1 cellular context compared by ENCODE assay signal in the genomic region with DNA sequence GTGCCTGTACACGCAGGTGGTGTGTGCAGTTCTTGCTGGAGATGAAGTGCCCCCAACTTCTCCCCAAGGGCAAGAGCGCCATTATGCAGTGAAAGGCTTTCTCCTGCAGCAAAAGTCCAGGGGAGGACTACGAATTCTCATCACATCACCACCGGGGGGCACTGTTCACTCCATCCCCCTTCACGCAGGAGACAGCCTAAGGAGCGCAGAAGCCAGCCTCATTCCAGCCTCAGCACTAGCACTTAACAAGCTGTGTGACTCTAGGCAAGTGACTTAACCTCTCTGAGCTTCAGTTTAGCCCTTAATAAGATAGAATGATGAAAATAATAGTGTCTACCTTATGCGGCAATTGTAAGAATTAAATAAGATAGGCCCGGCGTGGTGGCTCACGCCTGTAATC.
TF ChIP-seq lines count a peak whose summit lies in the region.

No MANE protein-coding gene starts in this region.

TF ChIP-seq in GM12878, 131 proteins besides CTCF, POLR2A, EP300 and RAD21 (continued from another document):
- TF ChIP-seq, protein P1, sequence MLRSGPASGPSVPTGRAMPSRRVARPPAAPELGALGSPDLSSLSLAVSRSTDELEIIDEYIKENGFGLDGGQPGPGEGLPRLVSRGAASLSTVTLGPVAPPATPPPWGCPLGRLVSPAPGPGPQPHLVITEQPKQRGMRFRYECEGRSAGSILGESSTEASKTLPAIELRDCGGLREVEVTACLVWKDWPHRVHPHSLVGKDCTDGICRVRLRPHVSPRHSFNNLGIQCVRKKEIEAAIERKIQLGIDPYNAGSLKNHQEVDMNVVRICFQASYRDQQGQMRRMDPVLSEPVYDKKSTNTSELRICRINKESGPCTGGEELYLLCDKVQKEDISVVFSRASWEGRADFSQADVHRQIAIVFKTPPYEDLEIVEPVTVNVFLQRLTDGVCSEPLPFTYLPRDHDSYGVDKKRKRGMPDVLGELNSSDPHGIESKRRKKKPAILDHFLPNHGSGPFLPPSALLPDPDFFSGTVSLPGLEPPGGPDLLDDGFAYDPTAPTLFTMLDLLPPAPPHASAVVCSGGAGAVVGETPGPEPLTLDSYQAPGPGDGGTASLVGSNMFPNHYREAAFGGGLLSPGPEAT (IDR thresholded peaks at IDR 0.05; ENCODE audit: low read depth): no peak
- TF ChIP-seq SMC3 (IDR thresholded peaks at IDR 0.05; ENCODE audit: borderline replicate concordance, low read length): peak; percentile 63; the same call in 1 of the 2 replicates
- no peak for TF ChIP-seq POLR2AphosphoS5 (IDR thresholded peaks at IDR 0.05; ENCODE audit: low read length)
- TF ChIP-seq ATF2 (IDR thresholded peaks at IDR 0.05; ENCODE audit: low read length): no peak
- no peak for TF ChIP-seq BRCA1 (IDR thresholded peaks at IDR 0.05; ENCODE audit: low read depth, low read length)
- no peak for TF ChIP-seq BMI1 (IDR thresholded peaks at IDR 0.05; ENCODE audit: borderline replicate concordance)
- no peak for TF ChIP-seq KAT2A (conservative IDR thresholded peaks at IDR 0.05; ENCODE audit: control insufficient read depth, low read depth, low read length)
- no peak for TF ChIP-seq KLF5 (IDR thresholded peaks at IDR 0.05; ENCODE audit: partially characterized antibody)
- TF ChIP-seq ASH2L (IDR thresholded peaks at IDR 0.05; ENCODE audit: borderline replicate concordance, low read depth): no peak
- TF ChIP-seq, protein P2, sequence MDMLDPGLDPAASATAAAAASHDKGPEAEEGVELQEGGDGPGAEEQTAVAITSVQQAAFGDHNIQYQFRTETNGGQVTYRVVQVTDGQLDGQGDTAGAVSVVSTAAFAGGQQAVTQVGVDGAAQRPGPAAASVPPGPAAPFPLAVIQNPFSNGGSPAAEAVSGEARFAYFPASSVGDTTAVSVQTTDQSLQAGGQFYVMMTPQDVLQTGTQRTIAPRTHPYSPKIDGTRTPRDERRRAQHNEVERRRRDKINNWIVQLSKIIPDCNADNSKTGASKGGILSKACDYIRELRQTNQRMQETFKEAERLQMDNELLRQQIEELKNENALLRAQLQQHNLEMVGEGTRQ (IDR thresholded peaks at IDR 0.05; ENCODE audit: borderline replicate concordance, low read depth, low read length): no peak
- TF ChIP-seq GABPA (IDR thresholded peaks at IDR 0.05; ENCODE audit: low read depth): no peak
- no peak for TF ChIP-seq CBX5 (IDR thresholded peaks at IDR 0.05; ENCODE audit: low read depth)
- TF ChIP-seq MXI1 (IDR thresholded peaks at IDR 0.05; ENCODE audit: low read depth, low read length): no peak
- TF ChIP-seq JUNB (IDR thresholded peaks at IDR 0.05): no peak
- TF ChIP-seq NR2F1 (conservative IDR thresholded peaks at IDR 0.05): no peak
- TF ChIP-seq CHD1 (IDR thresholded peaks at IDR 0.05; ENCODE audit: low read depth, low read length): no peak
- TF ChIP-seq NBN (IDR thresholded peaks at IDR 0.05): no peak
- TF ChIP-seq, protein P3, sequence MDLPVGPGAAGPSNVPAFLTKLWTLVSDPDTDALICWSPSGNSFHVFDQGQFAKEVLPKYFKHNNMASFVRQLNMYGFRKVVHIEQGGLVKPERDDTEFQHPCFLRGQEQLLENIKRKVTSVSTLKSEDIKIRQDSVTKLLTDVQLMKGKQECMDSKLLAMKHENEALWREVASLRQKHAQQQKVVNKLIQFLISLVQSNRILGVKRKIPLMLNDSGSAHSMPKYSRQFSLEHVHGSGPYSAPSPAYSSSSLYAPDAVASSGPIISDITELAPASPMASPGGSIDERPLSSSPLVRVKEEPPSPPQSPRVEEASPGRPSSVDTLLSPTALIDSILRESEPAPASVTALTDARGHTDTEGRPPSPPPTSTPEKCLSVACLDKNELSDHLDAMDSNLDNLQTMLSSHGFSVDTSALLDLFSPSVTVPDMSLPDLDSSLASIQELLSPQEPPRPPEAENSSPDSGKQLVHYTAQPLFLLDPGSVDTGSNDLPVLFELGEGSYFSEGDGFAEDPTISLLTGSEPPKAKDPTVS (IDR thresholded peaks at IDR 0.05; ENCODE audit: low read depth, low read length): no peak
- no peak for TF ChIP-seq PBX3 (IDR thresholded peaks at IDR 0.05; ENCODE audit: insufficient replicate concordance, low read depth, low read length)
- TF ChIP-seq DPF2 (IDR thresholded peaks at IDR 0.05): no peak
- TF ChIP-seq SREBF1 (IDR thresholded peaks at IDR 0.05; ENCODE audit: low read length): no peak
- TF ChIP-seq ATF7 (IDR thresholded peaks at IDR 0.05; ENCODE audit: low read depth): no peak
